Comparison of ENCODE assay signal across 22 cellular contexts in genomic region chr15:87618203-87618725, GRCh38.
DNase-seq lines count a peak whose midpoint lies in the region; ATAC-seq and TF ChIP-seq lines count a peak whose summit lies in the region.
"Had no signal": no experiment of that assay in that cellular context is flagged by ENCODE, and none has a peak within 500 bp of the region (broad histone marks: within the 10 kb centered on the region; RNA-seq: fewer than 3 reads in every experiment).

No MANE protein-coding gene starts in this region.

- peaks cover 3% of the 10 kb centered on the region for H3K4me1 Mint-ChIP-seq in activated T-cell treated with anti-CD3 and anti-CD28 coated beads, Interleukin-2, amount 50 U/mL, for 4 hours (ENCODE audit: low read depth)
- H3K4me1 Mint-ChIP-seq: IgD-negative memory B cell; stimulated activated memory B cell treated with anti-CD40 and anti-IgM and Interleukin-4, amounts not matched to agents 10 μg/mL and 1 μg/mL and 100 μg/mL, for 72 hours had no signal

- peak overlapping the region; percentile 73 for H3K27ac ChIP-seq in GM23248
- H3K27ac ChIP-seq in ascending aorta = peak overlapping the region; percentile 28 to 70
- H3K27ac ChIP-seq in lower lobe of right lung = peak overlapping the region; percentile 12
- H3K27ac ChIP-seq in suprapubic skin = peak overlapping the region; percentile 78
- peak overlapping the region in 2 of 4 donors; percentile 37 to 40 for H3K27ac ChIP-seq in esophagus muscularis mucosa (replicated peaks in 1 of 4)
- H3K27ac ChIP-seq: WERI-Rb-1 had no signal

- no peak overlapping the region for H3K4me3 Mint-ChIP-seq in activated T-cell treated with anti-CD3 and anti-CD28 coated beads, Interleukin-2, amount 50 U/mL, for 4 hours
- H3K4me3 Mint-ChIP-seq: IgD-negative memory B cell; nephron progenitor cell; stimulated activated memory B cell treated with anti-CD40 and anti-IgM and Interleukin-4, amounts not matched to agents 10 μg/mL and 1 μg/mL and 100 μg/mL, for 72 hours had no signal

- no peaks in the 10 kb centered on the region for H3K9me2 ChIP-seq in GM23248 (ENCODE audit: insufficient read depth)

- TF ChIP-seq CTCF in ascending aorta (IDR thresholded peaks at IDR 0.05) (no peak), lower lobe of right lung (IDR thresholded peaks at IDR 0.05) (no peak), suprapubic skin (IDR thresholded peaks at IDR 0.05) (no peak), esophagus muscularis mucosa (IDR thresholded peaks at IDR 0.05) (no peak)

- peak overlapping the region; percentile 30 for H3K4me2 ChIP-seq in GM23248 (ENCODE audit: unreplicated experiment)

- H3K9me3 ChIP-seq in GM23248 (ENCODE audit: low read depth) (no peaks in the 10 kb centered on the region), ascending aorta (no peaks in the 10 kb centered on the region), lower lobe of right lung (no peaks in the 10 kb centered on the region), suprapubic skin (no peaks in the 10 kb centered on the region), esophagus muscularis mucosa (no peaks in the 10 kb centered on the region)
- H3K9me3 ChIP-seq: thyroid gland had no signal

- peak; percentile 7 for DNase-seq in GM23248
- DNase-seq in ascending aorta (ENCODE audit: low spot score in 2 of 2) = no peak
- no peak for DNase-seq in lower lobe of right lung
- no peak for DNase-seq in suprapubic skin (ENCODE audit: low spot score in 2 of 2)
- no peak for DNase-seq in activated T-cell treated with anti-CD3 and anti-CD28 coated beads, Interleukin-2, amount 50 U/mL, for 4 hours
- DNase-seq in NAMALWA (ENCODE audit: low spot score) = no peak
- no peak for DNase-seq in esophagus muscularis mucosa (ENCODE audit: extremely low spot score)
- DNase-seq: activated CD8-positive, alpha-beta memory T cell treated with anti-CD3 and anti-CD28 coated beads, Interleukin-2, amount 50 U/mL, for 4 hours; activated effector memory CD4-positive, alpha-beta T cell treated with Interleukin-2 at 50 U/mL for 16 hours; caudate nucleus; DMS53; MG63; NCI-H1436 treated with DMSO at 0.1 percent for 48 hours; NCI-H510A treated with DMSO at 0.1 percent for 48 hours; nephron progenitor cell; stimulated activated CD4-positive, alpha-beta T cell treated with anti-CD3 and anti-CD28 coated beads, Interleukin-2, amount 100 ng/mL, for 24 hours; thyroid gland; WERI-Rb-1 had no signal

- H3K9me3 Mint-ChIP-seq in activated T-cell treated with anti-CD3 and anti-CD28 coated beads, Interleukin-2, amount 50 U/mL, for 4 hours = peaks cover 8% of the 10 kb centered on the region

- no peak for ATAC-seq in lower lobe of right lung
- ATAC-seq in activated T-cell treated with anti-CD3 and anti-CD28 coated beads, Interleukin-2, amount 50 U/mL, for 4 hours = no peak
- ATAC-seq: stimulated activated memory B cell treated with anti-CD40 and anti-IgM and Interleukin-4, amounts not matched to agents 10 μg/mL and 1 μg/mL and 100 μg/mL, for 72 hours had no signal

- H3K36me3 Mint-ChIP-seq in activated T-cell treated with anti-CD3 and anti-CD28 coated beads, Interleukin-2, amount 50 U/mL, for 4 hours (ENCODE audit: insufficient read depth) = peaks cover 3% of the 10 kb centered on the region
- H3K36me3 Mint-ChIP-seq: IgD-negative memory B cell; stimulated activated memory B cell treated with anti-CD40 and anti-IgM and Interleukin-4, amounts not matched to agents 10 μg/mL and 1 μg/mL and 100 μg/mL, for 72 hours had no signal

- 15 to 17% methylated on average over 4 of the region's 4 CpGs for WGBS in GM23248 (ENCODE audit: low coverage in 1 of 2, low lambda C conversion rate in 2 of 2, missing lambda C conversion rate in 2 of 2), 2 experiments
- WGBS in suprapubic skin = 74% methylated on average over 4 of the region's 4 CpGs
- WGBS in esophagus muscularis mucosa = 81% methylated on average over 4 of the region's 4 CpGs

- H3K27me3 ChIP-seq in GM23248 (replicated peaks; ENCODE audit: insufficient read depth) = no peaks in the 10 kb centered on the region
- H3K27me3 ChIP-seq in ascending aorta = no peaks in the 10 kb centered on the region
- no peaks in the 10 kb centered on the region for H3K27me3 ChIP-seq in lower lobe of right lung (ENCODE audit: low read depth)
- H3K27me3 ChIP-seq in suprapubic skin = no peaks in the 10 kb centered on the region
- no peaks in the 10 kb centered on the region for H3K27me3 ChIP-seq in esophagus muscularis mucosa
- H3K27me3 ChIP-seq: MG63, thyroid gland had no signal

- TF ChIP-seq POLR2A in suprapubic skin (IDR thresholded peaks at IDR 0.05) = no peak
- no peak for TF ChIP-seq POLR2A in esophagus muscularis mucosa (IDR thresholded peaks at IDR 0.05; ENCODE audit: low read depth)

- H3K4me3 ChIP-seq in GM23248 (no peak overlapping the region), ascending aorta (no peak overlapping the region), lower lobe of right lung (no peak overlapping the region), suprapubic skin (no peak overlapping the region), esophagus muscularis mucosa (no peak overlapping the region)
- H3K4me3 ChIP-seq: HAP-1, MG63, skin epidermis, thyroid gland had no signal

- intact Hi-C loops in ascending aorta (cut with DNase I) (loop anchor here (5.0 kb wide), 1 partner anchor 639 kb away; the partner anchor contains the start of gene NTRK3), lower lobe of right lung (cut with DNase I) (no loop called here), esophagus muscularis mucosa (cut with DNase I) (no loop called here)

- H3K4me1 ChIP-seq in GM23248 (ENCODE audit: insufficient read depth) (peaks cover 16% of the 10 kb centered on the region), ascending aorta (peaks cover 4 to 17% of the 10 kb centered on the region in 2 donors), lower lobe of right lung (no peaks in the 10 kb centered on the region), suprapubic skin (peaks cover 8% of the 10 kb centered on the region), esophagus muscularis mucosa (peaks cover 0 to 15% (median 11%) of the 10 kb centered on the region in 4 donors)
- H3K4me1 ChIP-seq: HAP-1 had no signal

- H3K36me3 ChIP-seq in GM23248 (ENCODE audit: low read depth) (no peaks in the 10 kb centered on the region), ascending aorta (no peaks in the 10 kb centered on the region), lower lobe of right lung (no peaks in the 10 kb centered on the region), suprapubic skin (no peaks in the 10 kb centered on the region), esophagus muscularis mucosa (no peaks in the 10 kb centered on the region)
- H3K36me3 ChIP-seq: HAP-1, MG63, thyroid gland, WERI-Rb-1 had no signal

- H3F3A ChIP-seq in GM23248 (ENCODE audit: insufficient read depth) = peaks cover 25% of the 10 kb centered on the region

- H2AFZ ChIP-seq in GM23248 = peak overlapping the region; percentile 16

- H3K9ac ChIP-seq in GM23248 = peak overlapping the region; percentile 30; the same call in 1 of the 2 replicates

- no peaks in the 10 kb centered on the region for H4K20me1 ChIP-seq in GM23248 (ENCODE audit: insufficient read depth)

- TF ChIP-seq EP300 in suprapubic skin (IDR thresholded peaks at IDR 0.05) (no peak), esophagus muscularis mucosa (IDR thresholded peaks at IDR 0.05) (no peak)

- no peaks in the 10 kb centered on the region for H3K27me3 Mint-ChIP-seq in activated T-cell treated with anti-CD3 and anti-CD28 coated beads, Interleukin-2, amount 50 U/mL, for 4 hours (ENCODE audit: low read depth)
- H3K27me3 Mint-ChIP-seq: IgD-negative memory B cell; stimulated activated memory B cell treated with anti-CD40 and anti-IgM and Interleukin-4, amounts not matched to agents 10 μg/mL and 1 μg/mL and 100 μg/mL, for 72 hours had no signal

- no peaks in the 10 kb centered on the region for H3K79me2 ChIP-seq in GM23248 (ENCODE audit: insufficient read depth)

- in situ Hi-C loops in GM23248 (cut with MboI) = no loop called here
